ENCODE assay signal across 8 cellular contexts in genomic region chr2:199861116-199861774, GRCh38. TPM values are rescaled to one million over a fixed set of nuclear protein-coding genes. Genes with fewer than 3 reads are reported as not detected.
DNase-seq lines count a peak whose midpoint lies in the region; ATAC-seq and TF ChIP-seq lines count a peak whose summit lies in the region.

No MANE protein-coding gene starts in this region.

- no peak overlapping the region for H3K4me3 ChIP-seq in choroid plexus epithelial cell (ENCODE audit: low read depth, low read length)
- no peak overlapping the region for H3K4me3 ChIP-seq in neural progenitor cell

- ATAC-seq in T-cell (replicated peaks in 1 of 4) (no peak), left cardiac atrium (no peak)

- TF ChIP-seq CTCF in choroid plexus epithelial cell (conservative IDR thresholded peaks at IDR 0.05; ENCODE audit: low read depth, low read length) (peak; percentile 62), neural progenitor cell (IDR thresholded peaks at IDR 0.05) (peak; percentile 70)

- H3K27me3 Mint-ChIP-seq in neural progenitor cell (ENCODE audit: insufficient read depth, low read depth) (peaks cover 7% of the 10 kb centered on the region), T-cell (peaks cover 19 to 29% of the 10 kb centered on the region in 2 donors)

- H3K36me3 Mint-ChIP-seq in neural progenitor cell, result no peaks in the 10 kb centered on the region
- H3K36me3 Mint-ChIP-seq in T-cell, result no peaks in the 10 kb centered on the region

- POLR2A ChIA-PET in T-cell (lab: Charles Lee), result no interaction called here

- no peaks in the 10 kb centered on the region for H3K36me3 ChIP-seq in neural progenitor cell

- CTCF ChIA-PET in T-cell (lab: Charles Lee), result interaction anchor here in 1 of 2 donors (0.6 to 1.8 kb wide), 3 partner anchors 8 to 1547 kb away, joined by 3 to 5 read pairs (median 3); no protein-coding TSS in a partner anchor

- no peaks in the 10 kb centered on the region for H3F3A ChIP-seq in neural progenitor cell (ENCODE audit: low read depth)

- no peak overlapping the region for H2AFZ ChIP-seq in neural progenitor cell (replicated peaks)

- DNase-seq in NCI-H2107 treated with DMSO at 0.1 percent for 48 hours (lab: John Stamatoyannopoulos, UW; ENCODE audit: unreplicated experiment) (peak; percentile 13), NCI-H2107 (lab: John Stamatoyannopoulos, UW) (no peak), NCI-H2227 treated with DMSO at 0.1 percent for 48 hours (lab: John Stamatoyannopoulos, UW) (peak; percentile 62), choroid plexus epithelial cell (ENCODE audit: low read depth) (peak; percentile 62), neural progenitor cell (ENCODE audit: low spot score) (no peak), T-cell (no peak), left cardiac atrium (no peak)
- DNase-seq in activated CD8-positive, alpha-beta memory T cell treated with anti-CD3 and anti-CD28 coated beads for 24 hours, result no peak

- H3K4me1 Mint-ChIP-seq in neural progenitor cell, result no peaks in the 10 kb centered on the region
- no peaks in the 10 kb centered on the region for H3K4me1 Mint-ChIP-seq in T-cell

- H3K27ac Mint-ChIP-seq in neural progenitor cell, result no peak overlapping the region
- no peak overlapping the region for H3K27ac Mint-ChIP-seq in T-cell

- H3K4me1 ChIP-seq in neural progenitor cell, result no peaks in the 10 kb centered on the region

- H3K4me2 ChIP-seq in neural progenitor cell, result no peak overlapping the region

- H3K79me2 ChIP-seq in neural progenitor cell (ENCODE audit: low read depth), result no peaks in the 10 kb centered on the region

- intact Hi-C loops in left cardiac atrium (cut with DNase I), result loop anchor here in 1 of 2 donors (10.0 kb wide), 1 partner anchor 156 kb away; no protein-coding TSS in a partner anchor

- H3K27me3 ChIP-seq in neural progenitor cell, result no peaks in the 10 kb centered on the region

- H3K9me3 Mint-ChIP-seq in neural progenitor cell (no peaks in the 10 kb centered on the region), T-cell (no peaks in the 10 kb centered on the region)

- no peaks in the 10 kb centered on the region for H4K20me1 ChIP-seq in neural progenitor cell (ENCODE audit: low read depth)

- H3K4me3 Mint-ChIP-seq in neural progenitor cell (no peak overlapping the region), T-cell (no peak overlapping the region)

- H3K9ac ChIP-seq in neural progenitor cell, result no peak overlapping the region

- H3K9me3 ChIP-seq in neural progenitor cell (ENCODE audit: low read depth), result no peaks in the 10 kb centered on the region

- H3K27ac ChIP-seq in neural progenitor cell, result no peak overlapping the region

RNA-seq across cellular contexts. Expression of gene FTCDNL1, which starts 10.3 kb away (rescaled TPM):
- total RNA-seq in neural progenitor cell (ENCODE audit: low replicate concordance), result 0.31 and 2.7 TPM in 2 replicates
- total RNA-seq in T-cell, result 1 to 10 TPM in 4 of 5 donors, under 1 TPM in 1; 0.77 to 3.8 (median 2.6) TPM
- 1 to 10 TPM; 3.4 to 7.8 TPM for total RNA-seq in left cardiac atrium

RNA-seq across cellular contexts. Expression of gene C2orf69, which starts 49.8 kb away (rescaled TPM):
- total RNA-seq in neural progenitor cell (ENCODE audit: low replicate concordance) (33.0 and 43.8 TPM in 2 replicates), T-cell (10 to 100 TPM; 12.3 to 12.9 (median 12.6) TPM), left cardiac atrium (10 to 100 TPM in 1 of 2 donors, 1 to 10 TPM in 1; 9.1 to 14.4 TPM)

Comparison
In these comparisons a context has a peak if more than half of its experiments do, and no peak if none do; other contexts are left out.
1. DNase-seq: peak in NCI-H2107 treated with DMSO at 0.1 percent for 48 hours (single experiment), NCI-H2227 treated with DMSO at 0.1 percent for 48 hours (single experiment) and choroid plexus epithelial cell (single experiment); none in NCI-H2107 (single experiment), neural progenitor cell (single experiment), T-cell (0 of 34), left cardiac atrium (single experiment) and activated CD8-positive, alpha-beta memory T cell treated with anti-CD3 and anti-CD28 coated beads for 24 hours (single experiment).